ENCODE assay signal across 1 cellular context in the genomic region with DNA sequence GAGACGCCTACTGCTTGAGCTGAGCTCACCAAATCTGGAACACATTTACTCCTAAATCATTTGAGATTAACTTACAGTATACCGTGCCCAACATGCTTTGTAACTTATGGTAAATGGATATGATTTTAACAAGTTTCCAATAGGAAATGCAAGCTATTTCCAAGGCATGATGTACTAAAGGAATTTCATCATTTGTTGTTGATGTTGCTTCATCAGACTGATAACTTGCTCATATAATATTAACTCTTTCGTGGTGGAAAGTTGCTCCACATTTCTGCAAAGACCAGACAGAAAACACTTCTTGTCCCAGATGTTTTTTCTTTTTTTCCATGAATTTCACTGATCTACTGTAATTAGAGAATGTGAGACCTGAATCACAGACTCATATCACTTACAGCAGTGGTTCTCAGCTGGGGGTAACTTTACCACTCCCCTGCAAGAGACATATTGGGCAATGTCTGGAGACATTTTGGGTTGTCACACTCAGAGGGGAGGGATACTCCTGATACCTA.
TF ChIP-seq lines count a peak whose summit lies in the region.

No MANE protein-coding gene starts in this region.

TF ChIP-seq in SK-N-SH, 30 proteins besides CTCF, POLR2A, EP300 and RAD21 (continued from another document):
- TF ChIP-seq PBX3 (IDR thresholded peaks at IDR 0.05) (no peak), TEAD4 (IDR thresholded peaks at IDR 0.05; ENCODE audit: borderline replicate concordance, insufficient read depth) (no peak)
